Comparison of ENCODE assay signal across 17 cellular contexts in the genomic region with DNA sequence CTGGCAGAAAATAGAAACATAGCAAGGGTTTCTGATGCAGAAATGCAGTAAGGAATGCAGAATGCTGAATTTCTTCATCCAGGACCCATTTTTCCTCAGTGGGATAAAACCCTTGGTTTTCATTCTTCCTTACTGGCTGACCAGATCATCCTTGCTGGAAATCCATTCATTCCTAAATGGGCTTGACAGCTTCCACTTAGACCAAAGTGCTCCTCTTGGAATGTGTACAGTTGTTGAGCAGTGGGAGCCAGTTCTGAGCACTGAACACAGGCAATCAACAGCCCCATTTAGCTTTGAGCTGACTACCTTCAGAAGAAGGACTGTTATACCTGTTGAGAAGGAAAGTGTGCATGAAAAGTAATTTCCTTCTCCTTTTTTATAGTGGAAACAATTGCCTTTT.
DNase-seq lines count a peak whose midpoint lies in the region; ATAC-seq and TF ChIP-seq lines count a peak whose summit lies in the region.
"Had no signal": no experiment of that assay in that cellular context is flagged by ENCODE, and none has a peak within 500 bp of the region (broad histone marks: within the 10 kb centered on the region; RNA-seq: fewer than 3 reads in every experiment).

No MANE protein-coding gene starts in this region.

- no peaks in the 10 kb centered on the region for H3K9me2 ChIP-seq in neural cell (ENCODE audit: insufficient read depth, low read length)

- ATAC-seq in GM19467 (IDR thresholded peaks at IDR 0.05; ENCODE audit: unreplicated experiment) = no peak
- ATAC-seq: A549; CD8-positive, alpha-beta T cell had no signal

- no peak for TF ChIP-seq CTCF in neural cell (IDR thresholded peaks at IDR 0.05; ENCODE audit: poor library complexity, severe bottlenecking)

- peak overlapping the region; percentile 15 for H3K23ac ChIP-seq in mesendoderm (ENCODE audit: low read length)

- H4K20me1 ChIP-seq in neural cell (ENCODE audit: insufficient read depth) = no peaks in the 10 kb centered on the region
- H4K20me1 ChIP-seq: BLaER1 treated with 17β-estradiol and CSF1 and Interleukin-3, amounts not matched to agents 10 nM and 100 nM had no signal

- no peak overlapping the region for H2BK5ac ChIP-seq in mesendoderm (ENCODE audit: low read length)

- H3K4me1 ChIP-seq in mesendoderm (ENCODE audit: control insufficient read depth, low read depth, low read length) = no peaks in the 10 kb centered on the region
- H3K4me1 ChIP-seq: A549, Caco-2 had no signal

- H3K27ac ChIP-seq in mesendoderm (ENCODE audit: low read depth, low read length) (no peak overlapping the region), neural cell (ENCODE audit: low read length) (peak overlapping the region; percentile 35)
- H3K27ac ChIP-seq: 22Rv1; A549; BLaER1 treated with 17β-estradiol and CSF1 and Interleukin-3, amounts not matched to agents 10 nM and 100 nM; C4-2B had no signal

- H3K9ac ChIP-seq in mesendoderm (ENCODE audit: low read length) (no peak overlapping the region), neural cell (ENCODE audit: low read length) (no peak overlapping the region)
- H3K9ac ChIP-seq: BLaER1 treated with 17β-estradiol and CSF1 and Interleukin-3, amounts not matched to agents 10 nM and 100 nM had no signal

- no peaks in the 10 kb centered on the region for H3K9me3 ChIP-seq in neural cell (ENCODE audit: low read length)
- H3K9me3 ChIP-seq: A549; BLaER1 treated with 17β-estradiol and CSF1 and Interleukin-3, amounts not matched to agents 10 nM and 100 nM; Caco-2 had no signal

- H2AFZ ChIP-seq in neural cell (ENCODE audit: low read depth, low read length) = no peak overlapping the region

- H3K18ac ChIP-seq in mesendoderm (ENCODE audit: low read length) = no peak overlapping the region

- DNase-seq in DMS79 (lab: John Stamatoyannopoulos, UW) = peak; percentile 7
- no peak for DNase-seq in mesendoderm
- DNase-seq in superior temporal gyrus (ENCODE audit: extremely low spot score) = peak; percentile 43
- DNase-seq in mucosa of gallbladder (ENCODE audit: low spot score) = no peak
- DNase-seq in NCI-H146 treated with DMSO at 0.1 percent for 48 hours (lab: John Stamatoyannopoulos, UW; ENCODE audit: unreplicated experiment) = no peak
- DNase-seq: AML-193; Caco-2; Calu3; CD4-positive, alpha-beta T cell; CD8-positive, alpha-beta T cell; GF-D8 had no signal

- H4K8ac ChIP-seq in mesendoderm (ENCODE audit: low read depth, low read length) = no peak overlapping the region

- H3K4ac ChIP-seq in mesendoderm (ENCODE audit: low read depth, low read length) = no peak overlapping the region

- no peak overlapping the region for H2BK15ac ChIP-seq in mesendoderm (replicated peaks; ENCODE audit: low read depth)

- no peaks in the 10 kb centered on the region for H3K27me3 ChIP-seq in mesendoderm (ENCODE audit: insufficient read depth, low read length, poor library complexity)
- H3K27me3 ChIP-seq in neural cell (ENCODE audit: insufficient read depth, low read depth, low read length) = no peaks in the 10 kb centered on the region
- H3K27me3 ChIP-seq: BLaER1 treated with 17β-estradiol and CSF1 and Interleukin-3, amounts not matched to agents 10 nM and 100 nM had no signal

- no peak for TF ChIP-seq RAD21 in neural cell (conservative IDR thresholded peaks at IDR 0.05)

- TF ChIP-seq EP300 in neural cell (conservative IDR thresholded peaks at IDR 0.05; ENCODE audit: poor library complexity, severe bottlenecking) = no peak

- H3K4me3 ChIP-seq in mesendoderm (ENCODE audit: low read length) (no peak overlapping the region), neural cell (ENCODE audit: low read length) (no peak overlapping the region)
- H3K4me3 ChIP-seq: A549; BLaER1 treated with 17β-estradiol and CSF1 and Interleukin-3, amounts not matched to agents 10 nM and 100 nM had no signal

- H3F3A ChIP-seq in neural cell (ENCODE audit: insufficient read depth, low read length, poor library complexity, severe bottlenecking) = no peaks in the 10 kb centered on the region

- H4K5ac ChIP-seq in mesendoderm (ENCODE audit: low read length) = no peak overlapping the region

- H3K79me2 ChIP-seq in mesendoderm (ENCODE audit: control insufficient read depth, insufficient read depth, low read length) = no peaks in the 10 kb centered on the region
- no peaks in the 10 kb centered on the region for H3K79me2 ChIP-seq in neural cell (replicated peaks; ENCODE audit: insufficient read depth, low read length)

- H3K4me2 ChIP-seq in mesendoderm (ENCODE audit: low read length) (no peak overlapping the region), neural cell (ENCODE audit: low read length) (no peak overlapping the region)
- H3K4me2 ChIP-seq: A549; BLaER1 treated with 17β-estradiol and CSF1 and Interleukin-3, amounts not matched to agents 10 nM and 100 nM had no signal

- H2BK120ac ChIP-seq in mesendoderm (ENCODE audit: low read depth, low read length) = no peak overlapping the region

- H2AK5ac ChIP-seq in mesendoderm (ENCODE audit: low read length) = no peak overlapping the region

- H3K36me3 ChIP-seq in mesendoderm (ENCODE audit: control insufficient read depth, insufficient read depth, low read length) = no peaks in the 10 kb centered on the region
- no peaks in the 10 kb centered on the region for H3K36me3 ChIP-seq in neural cell (ENCODE audit: insufficient read depth, low read length)
- H3K36me3 ChIP-seq: BLaER1 treated with 17β-estradiol and CSF1 and Interleukin-3, amounts not matched to agents 10 nM and 100 nM had no signal

- no peaks in the 10 kb centered on the region for H3K79me1 ChIP-seq in mesendoderm (ENCODE audit: low read length)

- no peak overlapping the region for H3K56ac ChIP-seq in mesendoderm (ENCODE audit: low read length)

TF ChIP-seq in neural cell, 6 proteins besides CTCF, POLR2A, EP300 and RAD21:
- TF ChIP-seq SMC3 (conservative IDR thresholded peaks at IDR 0.05; ENCODE audit: poor library complexity) = no peak
- peak; percentile 74 for TF ChIP-seq POLR2AphosphoS5 (IDR thresholded peaks at IDR 0.05)
- TF ChIP-seq, protein P1, sequence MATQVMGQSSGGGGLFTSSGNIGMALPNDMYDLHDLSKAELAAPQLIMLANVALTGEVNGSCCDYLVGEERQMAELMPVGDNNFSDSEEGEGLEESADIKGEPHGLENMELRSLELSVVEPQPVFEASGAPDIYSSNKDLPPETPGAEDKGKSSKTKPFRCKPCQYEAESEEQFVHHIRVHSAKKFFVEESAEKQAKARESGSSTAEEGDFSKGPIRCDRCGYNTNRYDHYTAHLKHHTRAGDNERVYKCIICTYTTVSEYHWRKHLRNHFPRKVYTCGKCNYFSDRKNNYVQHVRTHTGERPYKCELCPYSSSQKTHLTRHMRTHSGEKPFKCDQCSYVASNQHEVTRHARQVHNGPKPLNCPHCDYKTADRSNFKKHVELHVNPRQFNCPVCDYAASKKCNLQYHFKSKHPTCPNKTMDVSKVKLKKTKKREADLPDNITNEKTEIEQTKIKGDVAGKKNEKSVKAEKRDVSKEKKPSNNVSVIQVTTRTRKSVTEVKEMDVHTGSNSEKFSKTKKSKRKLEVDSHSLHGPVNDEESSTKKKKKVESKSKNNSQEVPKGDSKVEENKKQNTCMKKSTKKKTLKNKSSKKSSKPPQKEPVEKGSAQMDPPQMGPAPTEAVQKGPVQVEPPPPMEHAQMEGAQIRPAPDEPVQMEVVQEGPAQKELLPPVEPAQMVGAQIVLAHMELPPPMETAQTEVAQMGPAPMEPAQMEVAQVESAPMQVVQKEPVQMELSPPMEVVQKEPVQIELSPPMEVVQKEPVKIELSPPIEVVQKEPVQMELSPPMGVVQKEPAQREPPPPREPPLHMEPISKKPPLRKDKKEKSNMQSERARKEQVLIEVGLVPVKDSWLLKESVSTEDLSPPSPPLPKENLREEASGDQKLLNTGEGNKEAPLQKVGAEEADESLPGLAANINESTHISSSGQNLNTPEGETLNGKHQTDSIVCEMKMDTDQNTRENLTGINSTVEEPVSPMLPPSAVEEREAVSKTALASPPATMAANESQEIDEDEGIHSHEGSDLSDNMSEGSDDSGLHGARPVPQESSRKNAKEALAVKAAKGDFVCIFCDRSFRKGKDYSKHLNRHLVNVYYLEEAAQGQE (IDR thresholded peaks at IDR 0.05; ENCODE audit: borderline replicate concordance) = peak; percentile 100
- TF ChIP-seq EZH2 (IDR thresholded peaks at IDR 0.05; ENCODE audit: borderline replicate concordance, insufficient read depth, low read length, poor library complexity, severe bottlenecking) = no peak
- TF ChIP-seq TAF1 (IDR thresholded peaks at IDR 0.05; ENCODE audit: low read depth) = no peak
- no peak for TF ChIP-seq MXI1 (conservative IDR thresholded peaks at IDR 0.05; ENCODE audit: poor library complexity, severe bottlenecking)

Comparison
In these comparisons a context has a peak if more than half of its experiments do, and no peak if none do; other contexts are left out.
1. DNase-seq: peak in DMS79 (single experiment) and superior temporal gyrus (single experiment); none in mesendoderm (single experiment), mucosa of gallbladder (single experiment) and NCI-H146 treated with DMSO at 0.1 percent for 48 hours (single experiment).